19 cellular contexts compared by ENCODE assay signal in genomic region chr5:154059583-154059982, GRCh38.
"Had no signal": no experiment of that assay in that cellular context is flagged by ENCODE, and none has a peak within 500 bp of the region (broad histone marks: within the 10 kb centered on the region; RNA-seq: fewer than 3 reads in every experiment).

No MANE protein-coding gene starts in this region.

- H3K9me3 Mint-ChIP-seq: activated CD4-positive, alpha-beta memory T cell treated with anti-CD3 and anti-CD28 coated beads for 36 hours; activated naive CD4-positive, alpha-beta T cell treated with anti-CD3 and anti-CD28 coated beads, Interleukin-2, amount 10 ng/mL, durations not matched to agents 7 days and 5 days; dendritic cell treated with granulocyte-macrophage colony-stimulating factor and Interleukin-4, amounts not matched to agents 40 ng/mL and 50 ng/mL, for 4 days; endodermal cell; naive thymus-derived CD4-positive, alpha-beta T cell; type B pancreatic cell had no signal

- H3K4me2 ChIP-seq: smooth muscle cell had no signal

- H3K36me3 ChIP-seq: right atrium auricular region had no signal

- H3K4me3 ChIP-seq: lung, right atrium auricular region, smooth muscle cell, suprapubic skin had no signal

- H3K27ac Mint-ChIP-seq: activated CD4-positive, alpha-beta memory T cell treated with anti-CD3 and anti-CD28 coated beads for 36 hours; activated naive CD4-positive, alpha-beta T cell treated with anti-CD3 and anti-CD28 coated beads, Interleukin-2, amount 10 ng/mL, durations not matched to agents 7 days and 5 days; dendritic cell treated with granulocyte-macrophage colony-stimulating factor and Interleukin-4, amounts not matched to agents 40 ng/mL and 50 ng/mL, for 4 days; endodermal cell; type B pancreatic cell had no signal

- H3K27me3 Mint-ChIP-seq: activated CD4-positive, alpha-beta memory T cell treated with anti-CD3 and anti-CD28 coated beads for 36 hours; activated naive CD4-positive, alpha-beta T cell treated with anti-CD3 and anti-CD28 coated beads, Interleukin-2, amount 10 ng/mL, durations not matched to agents 7 days and 5 days; brain; dendritic cell treated with granulocyte-macrophage colony-stimulating factor and Interleukin-4, amounts not matched to agents 40 ng/mL and 50 ng/mL, for 4 days; naive thymus-derived CD4-positive, alpha-beta T cell; type B pancreatic cell had no signal

- ATAC-seq: stimulated activated naive CD8-positive, alpha-beta T cell treated with anti-CD3 and anti-CD28 coated beads, Interleukin-15, Interleukin-2, amounts not matched to agents 100 U/mL and 50 U/mL, for 24 hours had no signal

- H3K4me3 Mint-ChIP-seq: activated CD4-positive, alpha-beta memory T cell treated with anti-CD3 and anti-CD28 coated beads for 36 hours; activated naive CD4-positive, alpha-beta T cell treated with anti-CD3 and anti-CD28 coated beads, Interleukin-2, amount 10 ng/mL, durations not matched to agents 7 days and 5 days; brain; dendritic cell treated with granulocyte-macrophage colony-stimulating factor and Interleukin-4, amounts not matched to agents 40 ng/mL and 50 ng/mL, for 4 days; endodermal cell; naive thymus-derived CD4-positive, alpha-beta T cell; type B pancreatic cell had no signal

- H3K27me3 ChIP-seq: right atrium auricular region, suprapubic skin had no signal

- H3K9me3 ChIP-seq: right atrium auricular region, suprapubic skin had no signal

- H3K27ac ChIP-seq: suprapubic skin had no signal

- DNase-seq: activated CD4-positive, alpha-beta memory T cell treated with anti-CD3 and anti-CD28 coated beads for 36 hours; activated CD4-positive, alpha-beta T cell treated with anti-CD3 and anti-CD28 coated beads for 1 hour; activated naive CD4-positive, alpha-beta T cell treated with anti-CD3 and anti-CD28 coated beads, Interleukin-2, amount 10 ng/mL, durations not matched to agents 7 days and 5 days; amniotic stem cell; endodermal cell; hypothalamus; left cardiac atrium; naive thymus-derived CD4-positive, alpha-beta T cell; nucleus accumbens; stimulated activated CD4-positive, alpha-beta T cell treated with anti-CD3 and anti-CD28 coated beads, Interleukin-1b, Interleukin-23, amount 100 ng/mL, for 48 hours; stimulated activated naive CD8-positive, alpha-beta T cell treated with anti-CD3 and anti-CD28 coated beads, Interleukin-15, Interleukin-2, amounts not matched to agents 100 U/mL and 50 U/mL, for 24 hours; SW 1271 had no signal
